Comparison of ENCODE assay signal across 24 cellular contexts in genomic region chr6:55836481-55836880, GRCh38. TPM values are rescaled to one million over a fixed set of nuclear protein-coding genes. Genes with fewer than 3 reads are reported as not detected.
DNase-seq lines count a peak whose midpoint lies in the region; ATAC-seq and TF ChIP-seq lines count a peak whose summit lies in the region.
"Had no signal": no experiment of that assay in that cellular context is flagged by ENCODE, and none has a peak within 500 bp of the region (broad histone marks: within the 10 kb centered on the region; RNA-seq: fewer than 3 reads in every experiment).

No MANE protein-coding gene starts in this region.

- no peak overlapping the region for H3K27ac ChIP-seq in stomach
- H3K27ac ChIP-seq: adrenal gland, brain microvascular endothelial cell, thoracic aorta had no signal

- H3K36me3 ChIP-seq in endocrine pancreas (ENCODE audit: control insufficient read depth, insufficient read depth, low read length) (no peaks in the 10 kb centered on the region), stomach (no peaks in the 10 kb centered on the region)
- H3K36me3 ChIP-seq: adrenal gland, brain microvascular endothelial cell, MG63, thoracic aorta had no signal

- H3K4me3 ChIP-seq in endocrine pancreas (ENCODE audit: control insufficient read depth, insufficient read depth, low read length) (peak overlapping the region; percentile 56), stomach (no peak overlapping the region)
- H3K4me3 ChIP-seq: adrenal gland, MG63, thoracic aorta had no signal

- no peak for TF ChIP-seq CTCF in stomach (IDR thresholded peaks at IDR 0.05)

- TF ChIP-seq POLR2A in stomach (IDR thresholded peaks at IDR 0.05): no peak

- no peak overlapping the region for H3K9ac ChIP-seq in endocrine pancreas (ENCODE audit: control insufficient read depth, insufficient read depth, low read length)

- intact Hi-C loops in stomach (cut with DNase I; ENCODE audit: low total_unique reads): no loop called here

- no peak for TF ChIP-seq EP300 in stomach (IDR thresholded peaks at IDR 0.05)

- H3K9me3 ChIP-seq in endocrine pancreas (ENCODE audit: control insufficient read depth, low read length) (no peaks in the 10 kb centered on the region), stomach (no peaks in the 10 kb centered on the region)
- H3K9me3 ChIP-seq: adrenal gland, MG63, thoracic aorta had no signal

- no peak for ATAC-seq in HG03175 (IDR thresholded peaks at IDR 0.05; ENCODE audit: unreplicated experiment)
- ATAC-seq: activated T-cell treated with anti-CD3 and anti-CD28 coated beads, Interleukin-2, amount 50 U/mL, for 4 hours; stimulated activated effector memory CD8-positive, alpha-beta T cell treated with anti-CD3 and anti-CD28 coated beads, Interleukin-12 subunit alpha, Interleukin-12 subunit beta, amount 100 ng/mL, for 72 hours had no signal

- WGBS in stomach, 5 donors: 15 to 26% (median 22%) methylated on average over 3 of the region's 3 CpGs

- peak; percentile 37 for DNase-seq in NCI-H226
- peak; percentile 64 for DNase-seq in islet precursor cell
- peak; percentile 39 for DNase-seq in stomach
- DNase-seq in stimulated activated CD4-positive, alpha-beta T cell treated with anti-CD3 and anti-CD28 coated beads, Interleukin-4, amount 100 ng/mL, for 1 hour: no peak
- no peak for DNase-seq in NCI-H1417 (lab: John Stamatoyannopoulos, UW)
- DNase-seq: activated CD4-positive, alpha-beta T cell treated with anti-CD3 and anti-CD28 coated beads for 4 hours; activated naive CD4-positive, alpha-beta T cell treated with Interleukin-2 at 50 U/mL for 16 hours; activated T-cell treated with anti-CD3 and anti-CD28 coated beads, Interleukin-2, amount 50 U/mL, for 4 hours; adrenal gland; brain microvascular endothelial cell; CD4-positive, CD25-positive, alpha-beta regulatory T cell; effector memory CD4-positive, alpha-beta T cell; kidney; NCI-H146; NCI-H524; nucleus accumbens; RPMI8226 had no signal

- H3K27me3 ChIP-seq in endocrine pancreas (ENCODE audit: control insufficient read depth, insufficient read depth, low read length) (no peaks in the 10 kb centered on the region), stomach (no peaks in the 10 kb centered on the region)
- H3K27me3 ChIP-seq: adrenal gland, brain microvascular endothelial cell, MG63 had no signal

- H3K4me1 ChIP-seq in endocrine pancreas (ENCODE audit: control insufficient read depth, insufficient read depth, low read length) (peaks cover 21% of the 10 kb centered on the region), stomach (peaks cover 0 to 12% (median 6%) of the 10 kb centered on the region in 4 donors)
- H3K4me1 ChIP-seq: adrenal gland had no signal

RNA-seq across cellular contexts. Expression of gene BMP5, which starts 38.9 kb away (rescaled TPM):
- 10 to 100 TPM in 1 of 5 donors, 1 to 10 TPM in 3, not detected in 1; 1.2 to 18.1 (median 4.9) TPM for total RNA-seq in stomach
- 1 to 10 TPM in 2 of 3 donors, under 1 TPM in 1; 0.25 to 2.4 (median 1.2) TPM for polyA plus RNA-seq in stomach
- total RNA-seq: activated CD8-positive, alpha-beta memory T cell treated with anti-CD3 and anti-CD28 coated beads for 36 hours; activated T-cell treated with anti-CD3 and anti-CD28 coated beads, Interleukin-2, amount 50 U/mL, for 4 hours; CD4-positive, CD25-positive, alpha-beta regulatory T cell; T-helper 2 cell treated with Interferon-gamma antibody and Interleukin-4, amounts not matched to agents 100 ng/mL and 5 ng/mL, for 36 hours; thoracic aorta had no signal
- polyA plus RNA-seq: CD4-positive, CD25-positive, alpha-beta regulatory T cell had no signal

Comparison
In these comparisons a context has a peak if more than half of its experiments do, and no peak if none do; other contexts are left out.
1. DNase-seq: peak in NCI-H226 (single experiment), islet precursor cell (single experiment) and stomach (single experiment); none in stimulated activated CD4-positive, alpha-beta T cell treated with anti-CD3 and anti-CD28 coated beads, Interleukin-4, amount 100 ng/mL, for 1 hour (single experiment) and NCI-H1417 (0 of 3).